In genomic region chr4:80307774-80308465, GRCh38 we compare ENCODE assay signal across 11 cellular contexts. TPM values are rescaled to one million over a fixed set of nuclear protein-coding genes. Genes with fewer than 3 reads are reported as not detected.
DNase-seq lines count a peak whose midpoint lies in the region; ATAC-seq and TF ChIP-seq lines count a peak whose summit lies in the region.
"Had no signal": no experiment of that assay in that cellular context is flagged by ENCODE, and none has a peak within 500 bp of the region (broad histone marks: within the 10 kb centered on the region; RNA-seq: fewer than 3 reads in every experiment).

No MANE protein-coding gene starts in this region.

- peak overlapping the region; percentile 39 for H3K27ac Mint-ChIP-seq in activated T-cell treated with anti-CD3 and anti-CD28 coated beads, Interleukin-2, amount 50 U/mL, for 72 hours
- peak overlapping the region; percentile 5 for H3K27ac Mint-ChIP-seq in type B pancreatic cell
- H3K27ac Mint-ChIP-seq: T-helper 1 cell treated with Interleukin-12 subunit alpha and Interleukin-12 subunit beta and Interleukin-4 antibody, amounts not matched to agents 30 μg/mL and 1 μg/mL, for 36 hours had no signal

- no peak for TF ChIP-seq CTCF in fibroblast of pulmonary artery (IDR thresholded peaks at IDR 0.05; ENCODE audit: low read length, missing control alignments)
- no peak for TF ChIP-seq CTCF in type B pancreatic cell (conservative IDR thresholded peaks at IDR 0.05)
- TF ChIP-seq CTCF in psoas muscle (IDR thresholded peaks at IDR 0.05) = no peak

- H3K36me3 ChIP-seq in psoas muscle (ENCODE audit: insufficient read depth in 1 of 2, low read depth in 1 of 2) = no peaks in the 10 kb centered on the region
- H3K36me3 ChIP-seq: BE2C had no signal

- WGBS in psoas muscle, 3 donors = 49 to 65% (median 52%) methylated on average over 10 of the region's 10 CpGs

- intact Hi-C loops in psoas muscle (cut with DNase I) = no loop called here

- no peaks in the 10 kb centered on the region for H3K9me3 ChIP-seq in psoas muscle
- H3K9me3 ChIP-seq: BE2C had no signal

- no peak overlapping the region for H3K4me3 Mint-ChIP-seq in activated T-cell treated with anti-CD3 and anti-CD28 coated beads, Interleukin-2, amount 50 U/mL, for 72 hours
- no peak overlapping the region for H3K4me3 Mint-ChIP-seq in type B pancreatic cell
- H3K4me3 Mint-ChIP-seq: T-helper 1 cell treated with Interleukin-12 subunit alpha and Interleukin-12 subunit beta and Interleukin-4 antibody, amounts not matched to agents 30 μg/mL and 1 μg/mL, for 36 hours had no signal

- H3K4me3 ChIP-seq in fibroblast of pulmonary artery (replicated peaks; ENCODE audit: low read depth, low read length) = peak overlapping the region; percentile 31
- H3K4me3 ChIP-seq in psoas muscle = no peak overlapping the region

- H3K9me3 Mint-ChIP-seq in activated T-cell treated with anti-CD3 and anti-CD28 coated beads, Interleukin-2, amount 50 U/mL, for 72 hours = no peaks in the 10 kb centered on the region
- no peaks in the 10 kb centered on the region for H3K9me3 Mint-ChIP-seq in type B pancreatic cell
- H3K9me3 Mint-ChIP-seq: T-helper 1 cell treated with Interleukin-12 subunit alpha and Interleukin-12 subunit beta and Interleukin-4 antibody, amounts not matched to agents 30 μg/mL and 1 μg/mL, for 36 hours had no signal

- H3K4me1 ChIP-seq in psoas muscle = no peaks in the 10 kb centered on the region
- H3K4me1 ChIP-seq: BE2C had no signal

- H3K4me1 Mint-ChIP-seq in activated T-cell treated with anti-CD3 and anti-CD28 coated beads, Interleukin-2, amount 50 U/mL, for 72 hours (ENCODE audit: low read depth) = no peaks in the 10 kb centered on the region
- peaks cover 8% of the 10 kb centered on the region for H3K4me1 Mint-ChIP-seq in type B pancreatic cell (ENCODE audit: unreplicated experiment)

- H3K36me3 Mint-ChIP-seq in activated T-cell treated with anti-CD3 and anti-CD28 coated beads, Interleukin-2, amount 50 U/mL, for 72 hours (ENCODE audit: insufficient read depth in 2 of 2) = no peaks in the 10 kb centered on the region
- H3K36me3 Mint-ChIP-seq in type B pancreatic cell = no peaks in the 10 kb centered on the region

- DNase-seq in activated T-cell treated with anti-CD3 and anti-CD28 coated beads, Interleukin-2, amount 50 U/mL, for 72 hours = no peak
- no peak for DNase-seq in activated T-cell treated with anti-CD3 and anti-CD28 coated beads, Interleukin-2, amount 50 U/mL, for 48 hours
- DNase-seq in NCI-H82 treated with DMSO at 0.1 percent for 48 hours (lab: John Stamatoyannopoulos, UW; ENCODE audit: unreplicated experiment) = peak; percentile 75
- DNase-seq in fibroblast of pulmonary artery (ENCODE audit: low read depth) = peak; percentile 56
- DNase-seq in type B pancreatic cell (ENCODE audit: extremely low spot score, unreplicated experiment) = no peak
- no peak for DNase-seq in psoas muscle
- DNase-seq in inferior parietal cortex (ENCODE audit: extremely low spot score) = no peak
- DNase-seq: BE2C, Kasumi-1 had no signal

- ATAC-seq in activated T-cell treated with anti-CD3 and anti-CD28 coated beads, Interleukin-2, amount 50 U/mL, for 72 hours (replicated peaks in 1 of 2) = no peak
- no peak for ATAC-seq in psoas muscle
- no peak for ATAC-seq in HG02973 (IDR thresholded peaks at IDR 0.05; ENCODE audit: unreplicated experiment)

- H3K27me3 Mint-ChIP-seq in activated T-cell treated with anti-CD3 and anti-CD28 coated beads, Interleukin-2, amount 50 U/mL, for 72 hours (ENCODE audit: low read depth) = peaks cover 40% of the 10 kb centered on the region
- peaks cover 68% of the 10 kb centered on the region for H3K27me3 Mint-ChIP-seq in type B pancreatic cell

- peaks cover 0 to 7% (median 4%) of the 10 kb centered on the region in 3 donors for H3K27me3 ChIP-seq in psoas muscle (ENCODE audit: insufficient read depth in 3 of 3, low read length in 2 of 3)

- no peak overlapping the region for H3K27ac ChIP-seq in psoas muscle

RNA-seq across cellular contexts. Expression of gene CFAP299, which starts 27.6 kb away (rescaled TPM):
- total RNA-seq in activated T-cell treated with anti-CD3 and anti-CD28 coated beads, Interleukin-2, amount 50 U/mL, for 72 hours = not detected
- total RNA-seq in type B pancreatic cell (ENCODE audit: low replicate concordance) = 1.1 TPM in 1 of 2 replicates, not detected in the other
- not detected for total RNA-seq in psoas muscle
- not detected for polyA plus RNA-seq in psoas muscle

RNA-seq across cellular contexts. Expression of gene FGF5, which starts 41.5 kb away (rescaled TPM):
- not detected for total RNA-seq in activated T-cell treated with anti-CD3 and anti-CD28 coated beads, Interleukin-2, amount 50 U/mL, for 72 hours
- 0.75 and 0.76 TPM in 2 replicates for total RNA-seq in type B pancreatic cell (ENCODE audit: low replicate concordance)
- total RNA-seq in psoas muscle = under 1 TPM in 3 of 4 donors, not detected in 1; 0.05 to 0.85 (median 0.24) TPM
- not detected for polyA plus RNA-seq in psoas muscle

Comparison
In these comparisons a context has a peak if more than half of its experiments do, and no peak if none do; other contexts are left out.
1. DNase-seq: peak in NCI-H82 treated with DMSO at 0.1 percent for 48 hours (single experiment) and fibroblast of pulmonary artery (single experiment); none in activated T-cell treated with anti-CD3 and anti-CD28 coated beads, Interleukin-2, amount 50 U/mL, for 72 hours (0 of 2), activated T-cell treated with anti-CD3 and anti-CD28 coated beads, Interleukin-2, amount 50 U/mL, for 48 hours (0 of 2), type B pancreatic cell (single experiment), psoas muscle (0 of 2) and inferior parietal cortex (single experiment).